In the genomic region with DNA sequence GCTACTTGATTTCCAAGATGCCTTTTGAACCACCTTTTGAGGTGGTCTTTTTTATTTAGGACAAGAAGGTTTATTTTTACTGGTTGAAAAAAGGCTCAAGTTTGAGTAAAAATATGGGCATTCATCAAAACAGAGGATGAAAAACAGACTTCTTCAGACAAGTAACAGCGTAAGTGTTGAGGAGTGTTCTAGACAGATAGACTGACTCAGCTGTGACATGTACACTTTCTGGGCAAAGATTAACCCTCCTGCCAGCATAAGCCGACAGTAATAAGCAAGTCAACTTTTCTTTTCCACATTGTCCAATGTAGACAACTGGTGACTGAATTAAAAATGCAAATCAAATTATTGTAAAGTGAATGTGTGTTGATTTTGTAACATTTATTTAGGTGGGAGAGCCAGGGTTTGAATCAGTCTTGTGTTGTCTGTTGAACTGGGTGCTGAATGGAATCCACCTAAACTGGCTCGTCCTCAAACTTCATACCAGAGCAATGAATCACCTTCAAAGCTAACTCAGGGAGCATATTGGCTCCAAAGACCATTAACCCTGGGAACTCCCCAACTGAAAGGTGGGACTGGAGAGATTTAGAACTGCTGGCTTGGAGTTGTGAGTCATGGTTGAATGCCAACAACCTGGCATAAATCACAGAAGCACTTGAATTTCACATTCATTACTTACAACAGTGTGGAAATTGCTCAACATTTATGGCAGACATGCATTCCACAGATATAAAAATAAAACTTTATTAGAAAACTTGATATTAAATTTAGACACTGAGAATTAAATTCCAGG, we compare ENCODE assay signal across 9 cellular contexts.
A peak's percentile ranks its signal among the peaks of the same experiment; 100 is the strongest.
DNase-seq lines count a peak whose midpoint lies in the region; ATAC-seq and TF ChIP-seq lines count a peak whose summit lies in the region.
"Had no signal": no experiment of that assay in that cellular context is flagged by ENCODE, and none has a peak within 500 bp of the region (broad histone marks: within the 10 kb centered on the region; RNA-seq: fewer than 3 reads in every experiment).

No MANE protein-coding gene starts in this region.

- peak in 1 of 2 experiments; percentile 96; a peak in 2 of 4 replicates for TF ChIP-seq EP300 in SK-N-SH (IDR thresholded peaks at IDR 0.05; ENCODE audit: borderline replicate concordance in 1 of 2, low read depth in 1 of 2, low read length in 1 of 2)
- TF ChIP-seq EP300 in stomach (IDR thresholded peaks at IDR 0.05): no peak
- no peak for TF ChIP-seq EP300 in suprapubic skin (IDR thresholded peaks at IDR 0.05)

- no peaks in the 10 kb centered on the region for H3K79me2 ChIP-seq in SK-N-SH (ENCODE audit: insufficient read depth)

- H4K20me1 ChIP-seq in SK-N-SH (ENCODE audit: insufficient read depth): no peaks in the 10 kb centered on the region

- H3K27ac ChIP-seq in HEK293 (ENCODE audit: extremely low read depth, low read depth, low read length) (no peak overlapping the region), SK-N-SH (ENCODE audit: low read depth in 2 of 2, low read length in 1 of 2) (peak overlapping the region; percentile 75 to 95; a peak in 3 of 4 replicates), stomach (peak overlapping the region in 1 of 5 donors; percentile 28), suprapubic skin (no peak overlapping the region)
- H3K27ac ChIP-seq: gastrocnemius medialis had no signal

- H3K9me3 ChIP-seq in HEK293 (ENCODE audit: control insufficient read depth, insufficient read depth, low read depth, low read length): no peaks in the 10 kb centered on the region
- no peaks in the 10 kb centered on the region for H3K9me3 ChIP-seq in SK-N-SH
- peaks cover 0 to 7% (median under 1%) of the 10 kb centered on the region in 4 donors for H3K9me3 ChIP-seq in stomach
- no peaks in the 10 kb centered on the region for H3K9me3 ChIP-seq in suprapubic skin
- H3K9me3 ChIP-seq: gastrocnemius medialis had no signal

- no peak overlapping the region for H3K4me3 ChIP-seq in HEK293 (ENCODE audit: low read depth, low read length)
- H3K4me3 ChIP-seq in SK-N-SH (ENCODE audit: low read depth in 2 of 2, low read length in 1 of 2): no peak overlapping the region
- H3K4me3 ChIP-seq in stomach: no peak overlapping the region
- no peak overlapping the region for H3K4me3 ChIP-seq in suprapubic skin
- H3K4me3 ChIP-seq: gastrocnemius medialis had no signal

- H3K4me2 ChIP-seq in SK-N-SH: peak overlapping the region; percentile 74

- POLR2A ChIA-PET in HEK293 (lab: Yijun Ruan, JAX): no interaction called here
- POLR2A ChIA-PET in SK-N-SH (lab: Yijun Ruan, JAX): no interaction called here

- H3K36me3 ChIP-seq in HEK293 (ENCODE audit: control insufficient read depth in 2 of 2, insufficient read depth in 1 of 2, low read length in 2 of 2): no peaks in the 10 kb centered on the region
- no peaks in the 10 kb centered on the region for H3K36me3 ChIP-seq in SK-N-SH (replicated peaks in 1 of 2; ENCODE audit: control insufficient read depth in 1 of 2, insufficient read depth in 2 of 2, low read length in 1 of 2)
- H3K36me3 ChIP-seq in stomach: no peaks in the 10 kb centered on the region
- no peaks in the 10 kb centered on the region for H3K36me3 ChIP-seq in suprapubic skin
- H3K36me3 ChIP-seq: gastrocnemius medialis had no signal

- H2AFZ ChIP-seq in SK-N-SH (ENCODE audit: low read depth): no peak overlapping the region

- ATAC-seq in left cardiac atrium: peak; percentile 58 to 94
- ATAC-seq: T-helper 17 cell had no signal

- H3K9ac ChIP-seq in SK-N-SH: peak overlapping the region; percentile 69; the same call in 1 of the 2 replicates

- TF ChIP-seq RAD21 in SK-N-SH (IDR thresholded peaks at IDR 0.05; ENCODE audit: low read length): no peak

- TF ChIP-seq CTCF in HEK293 (tag by site-specific recombination; IDR thresholded peaks at IDR 0.05): no peak
- TF ChIP-seq CTCF in SK-N-SH (IDR thresholded peaks at IDR 0.05): no peak
- no peak for TF ChIP-seq CTCF in stomach (IDR thresholded peaks at IDR 0.05)
- no peak for TF ChIP-seq CTCF in suprapubic skin (IDR thresholded peaks at IDR 0.05)

- H3K27me3 ChIP-seq in SK-N-SH (ENCODE audit: insufficient read depth) (no peaks in the 10 kb centered on the region), stomach (no peaks in the 10 kb centered on the region), suprapubic skin (no peaks in the 10 kb centered on the region)
- H3K27me3 ChIP-seq: gastrocnemius medialis had no signal

- H3K4me1 ChIP-seq in HEK293 (ENCODE audit: control insufficient read depth, insufficient read depth, low read length): no peaks in the 10 kb centered on the region
- peaks cover 0 to 37% of the 10 kb centered on the region in 2 experiments; a peak in 3 of 4 replicates for H3K4me1 ChIP-seq in SK-N-SH (ENCODE audit: control insufficient read depth in 1 of 2, insufficient read depth in 2 of 2, low read depth in 1 of 2, low read length in 1 of 2)
- peaks cover 0 to 19% (median 7%) of the 10 kb centered on the region in 4 donors for H3K4me1 ChIP-seq in stomach
- H3K4me1 ChIP-seq in suprapubic skin: peaks cover 33% of the 10 kb centered on the region

- H3K9me2 ChIP-seq in SK-N-SH: no peaks in the 10 kb centered on the region

- TF ChIP-seq POLR2A in stomach (IDR thresholded peaks at IDR 0.05) (no peak), suprapubic skin (IDR thresholded peaks at IDR 0.05) (no peak)

- intact Hi-C loops in left cardiac atrium (cut with DNase I) (no loop called here), stomach (cut with DNase I; ENCODE audit: low total_unique reads) (no loop called here)

- WGBS in SK-N-SH (ENCODE audit: low lambda C conversion rate): 4% methylated on average over 3 of the region's 3 CpGs
- WGBS in stomach, 5 donors: 35 to 53% (median 41%) methylated on average over 3 of the region's 3 CpGs
- WGBS in suprapubic skin: 27% methylated on average over 3 of the region's 3 CpGs

- CTCF ChIA-PET in HEK293 (lab: Yijun Ruan, JAX) (no interaction called here), SK-N-SH (lab: Yijun Ruan, JAX) (interaction anchor here (1.3 to 1.5 kb wide), 3 partner anchors 11 to 52 kb away, joined by 3 to 4 read pairs (median 3); no protein-coding TSS in a partner anchor)

- DNase-seq in SK-N-SH: no peak
- no peak for DNase-seq in left cardiac atrium
- peak; percentile 56 for DNase-seq in smooth muscle cell of the brain vasculature (ENCODE audit: low read depth, low spot score)
- no peak for DNase-seq in stomach
- no peak for DNase-seq in suprapubic skin (ENCODE audit: low spot score in 2 of 2)
- DNase-seq in NCI-H1436 treated with DMSO at 0.1 percent for 48 hours (lab: John Stamatoyannopoulos, UW): no peak
- DNase-seq: gastrocnemius medialis, T-helper 17 cell had no signal

- peaks cover 49% of the 10 kb centered on the region for H3F3A ChIP-seq in SK-N-SH (replicated peaks; ENCODE audit: insufficient read depth)

TF ChIP-seq in HEK293, 187 proteins besides CTCF, POLR2A, EP300 and RAD21 (continues in another document):
- TF ChIP-seq ZNF660 (tag by site-specific recombination; IDR thresholded peaks at IDR 0.05): 0 out of 2 replicates have a peak, but pooled peaks have one; percentile 43
- TF ChIP-seq, protein P1, sequence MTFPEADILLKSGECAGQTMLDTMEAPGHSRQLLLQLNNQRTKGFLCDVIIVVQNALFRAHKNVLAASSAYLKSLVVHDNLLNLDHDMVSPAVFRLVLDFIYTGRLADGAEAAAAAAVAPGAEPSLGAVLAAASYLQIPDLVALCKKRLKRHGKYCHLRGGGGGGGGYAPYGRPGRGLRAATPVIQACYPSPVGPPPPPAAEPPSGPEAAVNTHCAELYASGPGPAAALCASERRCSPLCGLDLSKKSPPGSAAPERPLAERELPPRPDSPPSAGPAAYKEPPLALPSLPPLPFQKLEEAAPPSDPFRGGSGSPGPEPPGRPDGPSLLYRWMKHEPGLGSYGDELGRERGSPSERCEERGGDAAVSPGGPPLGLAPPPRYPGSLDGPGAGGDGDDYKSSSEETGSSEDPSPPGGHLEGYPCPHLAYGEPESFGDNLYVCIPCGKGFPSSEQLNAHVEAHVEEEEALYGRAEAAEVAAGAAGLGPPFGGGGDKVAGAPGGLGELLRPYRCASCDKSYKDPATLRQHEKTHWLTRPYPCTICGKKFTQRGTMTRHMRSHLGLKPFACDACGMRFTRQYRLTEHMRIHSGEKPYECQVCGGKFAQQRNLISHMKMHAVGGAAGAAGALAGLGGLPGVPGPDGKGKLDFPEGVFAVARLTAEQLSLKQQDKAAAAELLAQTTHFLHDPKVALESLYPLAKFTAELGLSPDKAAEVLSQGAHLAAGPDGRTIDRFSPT (tag by site-specific recombination; IDR thresholded peaks at IDR 0.05): no peak

TF ChIP-seq in SK-N-SH, 30 proteins besides CTCF, POLR2A, EP300 and RAD21 (continues in another document):
- TF ChIP-seq TEAD4 (IDR thresholded peaks at IDR 0.05; ENCODE audit: borderline replicate concordance, insufficient read depth): peak; percentile 91
- no peak for TF ChIP-seq SMC3 (IDR thresholded peaks at IDR 0.05; ENCODE audit: low read depth, low read length)
- TF ChIP-seq, protein P2, sequence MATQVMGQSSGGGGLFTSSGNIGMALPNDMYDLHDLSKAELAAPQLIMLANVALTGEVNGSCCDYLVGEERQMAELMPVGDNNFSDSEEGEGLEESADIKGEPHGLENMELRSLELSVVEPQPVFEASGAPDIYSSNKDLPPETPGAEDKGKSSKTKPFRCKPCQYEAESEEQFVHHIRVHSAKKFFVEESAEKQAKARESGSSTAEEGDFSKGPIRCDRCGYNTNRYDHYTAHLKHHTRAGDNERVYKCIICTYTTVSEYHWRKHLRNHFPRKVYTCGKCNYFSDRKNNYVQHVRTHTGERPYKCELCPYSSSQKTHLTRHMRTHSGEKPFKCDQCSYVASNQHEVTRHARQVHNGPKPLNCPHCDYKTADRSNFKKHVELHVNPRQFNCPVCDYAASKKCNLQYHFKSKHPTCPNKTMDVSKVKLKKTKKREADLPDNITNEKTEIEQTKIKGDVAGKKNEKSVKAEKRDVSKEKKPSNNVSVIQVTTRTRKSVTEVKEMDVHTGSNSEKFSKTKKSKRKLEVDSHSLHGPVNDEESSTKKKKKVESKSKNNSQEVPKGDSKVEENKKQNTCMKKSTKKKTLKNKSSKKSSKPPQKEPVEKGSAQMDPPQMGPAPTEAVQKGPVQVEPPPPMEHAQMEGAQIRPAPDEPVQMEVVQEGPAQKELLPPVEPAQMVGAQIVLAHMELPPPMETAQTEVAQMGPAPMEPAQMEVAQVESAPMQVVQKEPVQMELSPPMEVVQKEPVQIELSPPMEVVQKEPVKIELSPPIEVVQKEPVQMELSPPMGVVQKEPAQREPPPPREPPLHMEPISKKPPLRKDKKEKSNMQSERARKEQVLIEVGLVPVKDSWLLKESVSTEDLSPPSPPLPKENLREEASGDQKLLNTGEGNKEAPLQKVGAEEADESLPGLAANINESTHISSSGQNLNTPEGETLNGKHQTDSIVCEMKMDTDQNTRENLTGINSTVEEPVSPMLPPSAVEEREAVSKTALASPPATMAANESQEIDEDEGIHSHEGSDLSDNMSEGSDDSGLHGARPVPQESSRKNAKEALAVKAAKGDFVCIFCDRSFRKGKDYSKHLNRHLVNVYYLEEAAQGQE (IDR thresholded peaks at IDR 0.05; ENCODE audit: low read depth, low read length): peak; percentile 71
- peak; percentile 80; the same call in 1 of the 2 replicates for TF ChIP-seq POLR2AphosphoS5 (IDR thresholded peaks at IDR 0.05; ENCODE audit: low read depth, low read length)
- TF ChIP-seq NFIC (IDR thresholded peaks at IDR 0.05; ENCODE audit: borderline replicate concordance): peak; percentile 95
- no peak for TF ChIP-seq ELF1 (IDR thresholded peaks at IDR 0.05)

Comparison
In these comparisons a context has a peak if more than half of its experiments do, and no peak if none do; other contexts are left out.
1. H3K27ac ChIP-seq: peak in SK-N-SH (2 of 2); none in HEK293 (single experiment) and suprapubic skin (single experiment).